In the genomic region with DNA sequence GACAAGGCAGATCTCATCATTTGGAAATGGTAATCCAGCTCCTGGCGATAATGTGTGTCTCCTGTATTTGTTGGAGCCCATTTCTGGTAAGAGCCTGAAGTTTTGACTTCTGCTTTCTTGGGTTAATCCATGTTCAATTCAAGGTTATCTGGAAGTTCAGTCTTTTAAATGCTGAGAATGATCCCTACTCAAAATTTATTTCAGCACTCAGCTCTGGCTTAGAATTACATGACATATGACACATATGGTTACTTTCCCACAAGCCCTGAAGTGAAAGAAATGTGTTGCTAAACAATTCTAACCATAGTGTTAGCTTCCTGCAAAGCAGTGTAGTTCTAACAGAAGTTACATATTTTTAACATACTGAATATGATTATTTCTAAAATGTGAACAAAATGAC, we compare ENCODE assay signal across 25 cellular contexts. TPM values are rescaled to one million over a fixed set of nuclear protein-coding genes. Genes with fewer than 3 reads are reported as not detected.
A peak's percentile ranks its signal among the peaks of the same experiment; 100 is the strongest.
DNase-seq lines count a peak whose midpoint lies in the region; TF ChIP-seq lines count a peak whose summit lies in the region.
"Had no signal": no experiment of that assay in that cellular context is flagged by ENCODE, and none has a peak within 500 bp of the region (broad histone marks: within the 10 kb centered on the region; RNA-seq: fewer than 3 reads in every experiment).

No MANE protein-coding gene starts in this region.

- peaks cover 33% of the 10 kb centered on the region for H3K4me1 Mint-ChIP-seq in MCF 10A (ENCODE audit: insufficient read depth, unreplicated experiment)
- H3K4me1 Mint-ChIP-seq in immature natural killer cell = no peaks in the 10 kb centered on the region
- H3K4me1 Mint-ChIP-seq: central memory CD8-positive, alpha-beta T cell; natural killer cell; stimulated activated effector memory CD8-positive, alpha-beta T cell treated with anti-CD3 and anti-CD28 coated beads, Interleukin-12 subunit alpha, Interleukin-12 subunit beta, amount 100 ng/mL, for 72 hours had no signal

- H3K14ac ChIP-seq in mesenchymal stem cell (ENCODE audit: low read length in 2 of 2) = no peak overlapping the region

- no peaks in the 10 kb centered on the region for H4K20me1 ChIP-seq in mammary epithelial cell (ENCODE audit: insufficient read depth, low read length)
- H4K20me1 ChIP-seq: BLaER1 treated with 17β-estradiol and CSF1 and Interleukin-3, amounts not matched to agents 10 nM and 100 nM had no signal

- intact Hi-C loops in MCF 10A (cut with micrococcal nuclease) (loop anchor here (5.0 to 10.0 kb wide), 2 partner anchors 111 to 346 kb away; no protein-coding TSS in a partner anchor), mammary epithelial cell (cut with micrococcal nuclease) (loop anchor here (5.0 to 10.0 kb wide), 2 partner anchors 101 to 346 kb away; no protein-coding TSS in a partner anchor)

- no peak overlapping the region for H4K8ac ChIP-seq in mesenchymal stem cell (ENCODE audit: low read length)

- H2BK120ac ChIP-seq in mesenchymal stem cell (ENCODE audit: low read depth, low read length) = no peak overlapping the region

- H2BK15ac ChIP-seq in mesenchymal stem cell (ENCODE audit: low read depth, poor library complexity, severe bottlenecking) = no peak overlapping the region

- 100% methylated on average over 1 of the region's 1 CpG for WGBS in mammary epithelial cell (ENCODE audit: low coverage, missing lambda C conversion rate)
- WGBS in mesenchymal stem cell = 81% methylated on average over 1 of the region's 1 CpG

- no peaks in the 10 kb centered on the region for H3K36me3 ChIP-seq in mammary epithelial cell (ENCODE audit: insufficient read depth, low read length)
- H3K36me3 ChIP-seq in mesenchymal stem cell (ENCODE audit: control insufficient read depth in 1 of 2, insufficient read depth in 2 of 2, low read depth in 1 of 2, low read length in 2 of 2) = peaks cover 0 to 32% of the 10 kb centered on the region in 2 experiments
- H3K36me3 ChIP-seq: BLaER1 treated with 17β-estradiol and CSF1 and Interleukin-3, amounts not matched to agents 10 nM and 100 nM; left ventricle myocardium inferior; spleen had no signal

- no peak overlapping the region for H2AFZ ChIP-seq in mammary epithelial cell (ENCODE audit: low read depth, low read length)
- no peak overlapping the region for H2AFZ ChIP-seq in mesenchymal stem cell (ENCODE audit: low read depth, low read length)

- H3K4me1 ChIP-seq in mammary epithelial cell (ENCODE audit: insufficient read depth, low read length) = peaks cover 8% of the 10 kb centered on the region
- peaks cover 13% of the 10 kb centered on the region for H3K4me1 ChIP-seq in mesenchymal stem cell (ENCODE audit: control insufficient read depth, insufficient read depth, low read depth, low read length)
- H3K4me1 ChIP-seq: BLaER1 treated with 17β-estradiol and CSF1 and Interleukin-3, amounts not matched to agents 10 nM and 100 nM had no signal

- no peaks in the 10 kb centered on the region for H3K79me1 ChIP-seq in mesenchymal stem cell (replicated peaks; ENCODE audit: low read length, poor library complexity, severe bottlenecking)

- H3K9me3 ChIP-seq in mammary epithelial cell (replicated peaks; ENCODE audit: insufficient read depth, low read length) (no peaks in the 10 kb centered on the region), mesenchymal stem cell (ENCODE audit: control insufficient read depth, low read length) (no peaks in the 10 kb centered on the region)

- H3K9ac ChIP-seq in mammary epithelial cell (ENCODE audit: insufficient read depth, low read length) = no peak overlapping the region
- peak overlapping the region; percentile 97 for H3K9ac ChIP-seq in mesenchymal stem cell (ENCODE audit: low read length)
- H3K9ac ChIP-seq: BLaER1 treated with 17β-estradiol and CSF1 and Interleukin-3, amounts not matched to agents 10 nM and 100 nM had no signal

- H3K4me3 ChIP-seq in mammary epithelial cell (replicated peaks in 1 of 3; ENCODE audit: insufficient read depth in 1 of 3, low read depth in 2 of 3, low read length in 3 of 3) (no peak overlapping the region), mesenchymal stem cell (ENCODE audit: insufficient read depth in 1 of 2, low read depth in 1 of 2, low read length in 2 of 2) (peak overlapping the region in 1 of 2 experiments; percentile 98)
- H3K4me3 ChIP-seq: BLaER1 treated with 17β-estradiol and CSF1 and Interleukin-3, amounts not matched to agents 10 nM and 100 nM; left ventricle myocardium inferior; spleen had no signal

- H3K27me3 Mint-ChIP-seq in MCF 10A (ENCODE audit: insufficient read depth, unreplicated experiment) (no peaks in the 10 kb centered on the region), immature natural killer cell (ENCODE audit: low read depth in 3 of 3) (peaks cover 0 to 3% (median 2%) of the 10 kb centered on the region in 3 donors)

- in situ Hi-C loops in mammary epithelial cell (cut with MboI; ENCODE audit: low sequenced_read_pairs in 2 of 2) = no loop called here

- H3K23ac ChIP-seq in mesenchymal stem cell (ENCODE audit: low read length in 2 of 2) = no peak overlapping the region

- BruUV-seq in MCF 10A (replicated peaks; lab: Mats Ljungman, UMichigan) = TSS peak; percentile 8
- no TSS peak for BruUV-seq in mammary epithelial cell (replicated peaks; lab: Mats Ljungman, UMichigan)

- H2BK5ac ChIP-seq in mesenchymal stem cell (ENCODE audit: low read depth, low read length, poor library complexity, severe bottlenecking) = no peak overlapping the region

- H3K27me3 ChIP-seq in mammary epithelial cell (ENCODE audit: insufficient read depth, low read length) (peaks cover 4% of the 10 kb centered on the region), mesenchymal stem cell (ENCODE audit: control insufficient read depth in 1 of 2, insufficient read depth in 1 of 2, low read length in 2 of 2) (peaks cover 0 to 30% of the 10 kb centered on the region in 2 experiments)
- H3K27me3 ChIP-seq: BLaER1 treated with 17β-estradiol and CSF1 and Interleukin-3, amounts not matched to agents 10 nM and 100 nM had no signal

- H3K27ac ChIP-seq in mammary epithelial cell (ENCODE audit: insufficient read depth, low read depth, low read length) (no peak overlapping the region), mesenchymal stem cell (ENCODE audit: low read length, poor library complexity, severe bottlenecking) (no peak overlapping the region)
- H3K27ac ChIP-seq: BLaER1 treated with 17β-estradiol and CSF1 and Interleukin-3, amounts not matched to agents 10 nM and 100 nM; left ventricle myocardium inferior; spleen had no signal

- POLR2A ChIA-PET in MCF 10A (lab: Yijun Ruan, JAX) = interaction anchor here (1.0 kb wide), 1 partner anchor 31 kb away, joined by 3 read pairs; no protein-coding TSS in a partner anchor
- POLR2A ChIA-PET in HEK293T (lab: Yijun Ruan, JAX) = no interaction called here

- H4K91ac ChIP-seq in mesenchymal stem cell (ENCODE audit: low read length) = no peak overlapping the region

- no peak overlapping the region for H3K18ac ChIP-seq in mesenchymal stem cell (ENCODE audit: low read depth in 1 of 2, low read length in 2 of 2)

- CTCF ChIA-PET in MCF 10A (lab: Yijun Ruan, JAX) = interaction anchor here (0.9 kb wide), 1 partner anchor 349 kb away, joined by 3 read pairs; no protein-coding TSS in a partner anchor
- CTCF ChIA-PET in mammary epithelial cell (lab: Charles Lee; ENCODE audit: low non-redundant PET) = no interaction called here
- CTCF ChIA-PET in HEK293T (lab: Yijun Ruan, JAX) = no interaction called here

- H3K9me3 Mint-ChIP-seq in MCF 10A (ENCODE audit: unreplicated experiment) (no peaks in the 10 kb centered on the region), immature natural killer cell (peaks cover 3 to 18% (median 7%) of the 10 kb centered on the region in 6 donors)
- H3K9me3 Mint-ChIP-seq: activated T-helper 2 cell treated with anti-CD3 and anti-CD28 coated beads, Interferon-gamma antibody, Interleukin-2, Interleukin-4, amounts not matched to agents 10 μg/mL and 5 μg/mL and 100 μg/mL, durations not matched to agents 14 hours and 24 hours and 36 hours; central memory CD8-positive, alpha-beta T cell; mesothelial cell of epicardium; stimulated activated effector memory CD8-positive, alpha-beta T cell treated with anti-CD3 and anti-CD28 coated beads, Interleukin-12 subunit alpha, Interleukin-12 subunit beta, amount 100 ng/mL, for 72 hours had no signal

- H3K4me3 Mint-ChIP-seq in MCF 10A (ENCODE audit: unreplicated experiment) = peak overlapping the region; percentile 45
- H3K4me3 Mint-ChIP-seq in immature natural killer cell = no peak overlapping the region
- H3K4me3 Mint-ChIP-seq: activated naive CD8-positive, alpha-beta T cell; central memory CD8-positive, alpha-beta T cell; mesothelial cell of epicardium; natural killer cell; stimulated activated effector memory CD8-positive, alpha-beta T cell treated with anti-CD3 and anti-CD28 coated beads, Interleukin-12 subunit alpha, Interleukin-12 subunit beta, amount 100 ng/mL, for 72 hours; WTC11 had no signal

- H3K4me2 ChIP-seq in mammary epithelial cell (ENCODE audit: insufficient read depth, low read depth, low read length) (no peak overlapping the region), mesenchymal stem cell (ENCODE audit: low read length, poor library complexity, severe bottlenecking) (no peak overlapping the region)
- H3K4me2 ChIP-seq: BLaER1 treated with 17β-estradiol and CSF1 and Interleukin-3, amounts not matched to agents 10 nM and 100 nM had no signal

- DNase-seq in MCF 10A (ENCODE audit: unreplicated experiment) = peak; percentile 29
- no peak for DNase-seq in mammary epithelial cell
- DNase-seq in amniotic epithelial cell (ENCODE audit: low read depth) = peak; percentile 57
- DNase-seq in mesenchymal stem cell = no peak
- DNase-seq in immature natural killer cell = no peak
- no peak for DNase-seq in HEK293T (ENCODE audit: extremely low spot score)
- no peak for DNase-seq in GF-D8 (lab: John Stamatoyannopoulos, UW)
- no peak for DNase-seq in NCI-H2227 (lab: John Stamatoyannopoulos, UW; ENCODE audit: unreplicated experiment)
- DNase-seq: ACHN; hippocampal formation; left ventricle myocardium inferior; natural killer cell; NCI-H1105 treated with DMSO at 0.1 percent for 48 hours; NCI-H2081; NCI-H446 treated with DMSO at 0.1 percent for 48 hours; spleen; stimulated activated CD4-positive, alpha-beta T cell treated with anti-CD3 and anti-CD28 coated beads, Interleukin-2, amount 100 ng/mL, for 48 hours; substantia nigra had no signal

- no peak for TF ChIP-seq CTCF in MCF 10A (IDR thresholded peaks at IDR 0.05; ENCODE audit: unreplicated experiment)
- no peak for TF ChIP-seq CTCF in mammary epithelial cell (conservative IDR thresholded peaks at IDR 0.05 in 1 of 2, IDR thresholded peaks at IDR 0.05 in 1 of 2; ENCODE audit: extremely low read depth in 1 of 2, insufficient read depth in 1 of 2, low read depth in 1 of 2, low read length in 2 of 2)

- H2BK12ac ChIP-seq in mesenchymal stem cell (ENCODE audit: low read length in 2 of 2) = no peak overlapping the region

- dilution Hi-C loops in mammary epithelial cell (cut with HindIII; ENCODE audit: low sequenced_read_pairs) = no loop called here

- H3K36me3 Mint-ChIP-seq in MCF 10A (ENCODE audit: insufficient read depth, unreplicated experiment) (peaks cover 27% of the 10 kb centered on the region), immature natural killer cell (no peaks in the 10 kb centered on the region)
- H3K36me3 Mint-ChIP-seq: activated naive CD8-positive, alpha-beta T cell; mesothelial cell of epicardium; natural killer cell; stimulated activated effector memory CD8-positive, alpha-beta T cell treated with anti-CD3 and anti-CD28 coated beads, Interleukin-12 subunit alpha, Interleukin-12 subunit beta, amount 100 ng/mL, for 72 hours; WTC11 had no signal

- no peak overlapping the region for H3K27ac Mint-ChIP-seq in MCF 10A (ENCODE audit: low read depth, unreplicated experiment)
- H3K27ac Mint-ChIP-seq in immature natural killer cell = no peak overlapping the region
- H3K27ac Mint-ChIP-seq: activated naive CD8-positive, alpha-beta T cell; activated T-helper 2 cell treated with anti-CD3 and anti-CD28 coated beads, Interferon-gamma antibody, Interleukin-2, Interleukin-4, amounts not matched to agents 10 μg/mL and 5 μg/mL and 100 μg/mL, durations not matched to agents 14 hours and 24 hours and 36 hours; mesothelial cell of epicardium; natural killer cell; stimulated activated effector memory CD8-positive, alpha-beta T cell treated with anti-CD3 and anti-CD28 coated beads, Interleukin-12 subunit alpha, Interleukin-12 subunit beta, amount 100 ng/mL, for 72 hours; WTC11 had no signal

- H3K79me2 ChIP-seq in mammary epithelial cell (ENCODE audit: insufficient read depth, low read length) = no peaks in the 10 kb centered on the region

- H2AK5ac ChIP-seq in mesenchymal stem cell (ENCODE audit: low read length, severe bottlenecking) = no peak overlapping the region

- no peak overlapping the region for H3K4ac ChIP-seq in mesenchymal stem cell (ENCODE audit: low read depth in 1 of 2, low read length in 2 of 2)

RNA-seq across cellular contexts. Expression of a gene that starts 2.7 kb away (rescaled TPM):
- total RNA-seq in MCF 10A (2022) (2.5 and 4.4 TPM in 2 replicates), mammary epithelial cell (under 1 TPM in 1 of 2 donors, not detected in 1; 0.33 TPM)
- polyA plus RNA-seq in mammary epithelial cell (0.02 TPM), immature natural killer cell (not detected)
- not detected for polyA minus RNA-seq in mammary epithelial cell
- polyA plus RNA-seq in mesenchymal stem cell (2013, experiment 1 of 2) = 0.12 TPM
- 0.18 TPM for polyA plus RNA-seq in mesenchymal stem cell (2013, experiment 2 of 2)
- total RNA-seq: activated T-helper 2 cell treated with anti-CD3 and anti-CD28 coated beads, Interferon-gamma antibody, Interleukin-2, Interleukin-4, amounts not matched to agents 10 μg/mL and 5 μg/mL and 100 μg/mL, durations not matched to agents 14 hours and 24 hours and 36 hours; natural killer cell had no signal

Comparison
In these comparisons a context has a peak if more than half of its experiments do, and no peak if none do; other contexts are left out.
1. DNase-seq: peak in MCF 10A (single experiment) and amniotic epithelial cell (single experiment); none in mammary epithelial cell (single experiment), mesenchymal stem cell (single experiment), immature natural killer cell (0 of 3), HEK293T (single experiment), GF-D8 (single experiment) and NCI-H2227 (single experiment).